32 cellular contexts compared by ENCODE assay signal in genomic region chr1:198350456-198350855, GRCh38.
A peak's percentile ranks its signal among the peaks of the same experiment; 100 is the strongest.
DNase-seq lines count a peak whose midpoint lies in the region; ATAC-seq, FAIRE-seq and TF ChIP-seq lines count a peak whose summit lies in the region.
"Had no signal": no experiment of that assay in that cellular context is flagged by ENCODE, and none has a peak within 500 bp of the region (broad histone marks: within the 10 kb centered on the region; RNA-seq: fewer than 3 reads in every experiment).

No MANE protein-coding gene starts in this region.

- no peak overlapping the region for H3K4me2 ChIP-seq in GM12878 (ENCODE audit: control insufficient read depth, insufficient read depth)

- H3K4me1 ChIP-seq in GM12878 (ENCODE audit: control insufficient read depth, insufficient read depth, low read length), result peaks cover 12% of the 10 kb centered on the region
- H3K4me1 ChIP-seq: body of pancreas, transverse colon had no signal

- no peaks in the 10 kb centered on the region for H3K36me3 ChIP-seq in GM12878 (ENCODE audit: control insufficient read depth in 2 of 2, insufficient read depth in 2 of 2, low read length in 1 of 2)
- H3K36me3 ChIP-seq: stomach, transverse colon had no signal

- no peak for ATAC-seq in activated naive CD4-positive, alpha-beta T cell treated with anti-CD3 and anti-CD28 coated beads, Interleukin-2, amount 50 U/mL, for 72 hours
- ATAC-seq in GM12878 (no peak), GM19395 (IDR thresholded peaks at IDR 0.05; ENCODE audit: unreplicated experiment) (no peak)
- ATAC-seq: body of pancreas, esophagus mucosa, T-cell had no signal

- no peaks in the 10 kb centered on the region for H3K9me3 ChIP-seq in GM12878 (replicated peaks; ENCODE audit: control insufficient read depth, insufficient read depth, low read length)
- H3K9me3 ChIP-seq: body of pancreas, stomach, transverse colon had no signal

- CTCF ChIA-PET in activated naive CD4-positive, alpha-beta T cell treated with anti-CD3 and anti-CD28 coated beads for 36 hours (lab: Charles Lee), result no interaction called here
- CTCF ChIA-PET in GM12878 (lab: Yijun Ruan, JAX), result interaction anchor here (1.0 to 2.0 kb wide), 2 partner anchors 8 to 85 kb away, joined by 3 to 6 read pairs; no protein-coding TSS in a partner anchor

- TF ChIP-seq EP300 in GM12878 (IDR thresholded peaks at IDR 0.05; ENCODE audit: borderline replicate concordance in 1 of 2, control insufficient read depth in 1 of 2, low read depth in 2 of 2, low read length in 2 of 2), result no peak

- in situ Hi-C loops in GM12878 (cut with MboI), result no loop called here

- H3K4me3 ChIP-seq in GM12878, result no peak overlapping the region
- H3K4me3 ChIP-seq: body of pancreas, lung, stomach, transverse colon had no signal

- TF ChIP-seq CTCF in LNCAP (IDR thresholded peaks at IDR 0.05) (peak; percentile 35; the same call in 1 of the 2 replicates), GM12878 (IDR thresholded peaks at IDR 0.05 in 2 of 3, conservative IDR thresholded peaks at IDR 0.05 in 1 of 3; ENCODE audit: control insufficient read depth in 2 of 3, extremely low read depth in 1 of 3, insufficient read depth in 1 of 3, low read depth in 3 of 3, low read length in 3 of 3) (peak in 1 of 3 experiments; percentile 14; a peak in 2 of 6 replicates), osteocyte (IDR thresholded peaks at IDR 0.05) (peak; percentile 10)

- no peak overlapping the region for H3K4me3 Mint-ChIP-seq in activated naive CD4-positive, alpha-beta T cell treated with anti-CD3 and anti-CD28 coated beads for 36 hours
- no peak overlapping the region for H3K4me3 Mint-ChIP-seq in osteocyte (ENCODE audit: unreplicated experiment)
- H3K4me3 Mint-ChIP-seq in activated T-helper 2 cell treated with anti-CD3 and anti-CD28 coated beads, Interferon-gamma antibody, Interleukin-2, Interleukin-4, amounts not matched to agents 10 μg/mL and 5 μg/mL and 100 μg/mL, durations not matched to agents 14 hours and 24 hours and 36 hours (ENCODE audit: low read depth), result no peak overlapping the region
- H3K4me3 Mint-ChIP-seq: B cell, neural crest cell, T-cell had no signal

- no peak for TF ChIP-seq POLR2A in GM12878 (IDR thresholded peaks at IDR 0.05; ENCODE audit: low read depth, low read length)

- RAD21 ChIA-PET in GM12878 (lab: Charles Lee; ENCODE audit: unreplicated experiment), result no interaction called here

- DNase-seq in activated naive CD4-positive, alpha-beta T cell treated with anti-CD3 and anti-CD28 coated beads for 36 hours, result peak; percentile 20
- no peak for DNase-seq in activated naive CD4-positive, alpha-beta T cell treated with anti-CD3 and anti-CD28 coated beads, Interleukin-2, amount 50 U/mL, for 72 hours (ENCODE audit: low spot score in 2 of 2)
- DNase-seq in GM12878 (ENCODE audit: low read depth, low spot score) (no peak), osteocyte (ENCODE audit: extremely low spot score, unreplicated experiment) (no peak), iPS-NIHi7 (ENCODE audit: extremely low spot score) (no peak)
- no peak for DNase-seq in activated T-helper 2 cell treated with anti-CD3 and anti-CD28 coated beads, Interferon-gamma antibody, Interleukin-2, Interleukin-4, amounts not matched to agents 10 μg/mL and 5 μg/mL and 100 μg/mL, durations not matched to agents 14 hours and 24 hours and 36 hours (ENCODE audit: low spot score)
- DNase-seq: activated CD4-positive, alpha-beta T cell treated with anti-CD3 and anti-CD28 coated beads for 1 hour; activated gamma-delta T cell treated with Interleukin-2 at 50 U/mL for 16 hours; activated T-cell treated with anti-CD3 and anti-CD28 coated beads, Interleukin-2, amount 50 U/mL, for 1 hour; body of pancreas; effector memory CD4-positive, alpha-beta T cell; H7; IMR-90; NCI-H1417 treated with DMSO at 0.1 percent for 48 hours; NCI-H2081 treated with DMSO at 0.1 percent for 48 hours; NCI-H446; NCI-H82; SHP77 treated with DMSO at 0.1 percent for 48 hours; stimulated activated CD8-positive, alpha-beta memory T cell treated with anti-CD3 and anti-CD28 coated beads, Interleukin-4, amount 100 ng/mL, for 48 hours; stomach; T-cell; transverse colon had no signal

- peaks cover 3% of the 10 kb centered on the region for H3K4me1 Mint-ChIP-seq in activated naive CD4-positive, alpha-beta T cell treated with anti-CD3 and anti-CD28 coated beads for 36 hours (ENCODE audit: low read depth)
- no peaks in the 10 kb centered on the region for H3K4me1 Mint-ChIP-seq in osteocyte (ENCODE audit: unreplicated experiment)
- H3K4me1 Mint-ChIP-seq in activated T-helper 2 cell treated with anti-CD3 and anti-CD28 coated beads, Interferon-gamma antibody, Interleukin-2, Interleukin-4, amounts not matched to agents 10 μg/mL and 5 μg/mL and 100 μg/mL, durations not matched to agents 14 hours and 24 hours and 36 hours (ENCODE audit: low read depth), result peaks cover 2% of the 10 kb centered on the region
- H3K4me1 Mint-ChIP-seq: B cell, neural crest cell, T-cell had no signal

- no peak for FAIRE-seq in GM12878 (lab: Jason Lieb, UNC)
- FAIRE-seq: A204.1, colon, TTC549 had no signal

- no peaks in the 10 kb centered on the region for H4K20me1 ChIP-seq in GM12878 (ENCODE audit: control insufficient read depth, insufficient read depth)

- no peak overlapping the region for H3K9ac ChIP-seq in GM12878 (ENCODE audit: control insufficient read depth, insufficient read depth, low read length)

- BruUV-seq in GM12878 (replicated peaks; lab: Mats Ljungman, UMichigan), result no TSS peak

- no peaks in the 10 kb centered on the region for H3K9me3 Mint-ChIP-seq in activated naive CD4-positive, alpha-beta T cell treated with anti-CD3 and anti-CD28 coated beads for 36 hours
- H3K9me3 Mint-ChIP-seq in activated naive CD4-positive, alpha-beta T cell treated with anti-CD3 and anti-CD28 coated beads, Interleukin-2, amount 50 U/mL, for 72 hours, result no peaks in the 10 kb centered on the region
- peaks cover 4% of the 10 kb centered on the region for H3K9me3 Mint-ChIP-seq in osteocyte (ENCODE audit: unreplicated experiment)
- H3K9me3 Mint-ChIP-seq in activated T-helper 2 cell treated with anti-CD3 and anti-CD28 coated beads, Interferon-gamma antibody, Interleukin-2, Interleukin-4, amounts not matched to agents 10 μg/mL and 5 μg/mL and 100 μg/mL, durations not matched to agents 14 hours and 24 hours and 36 hours, result no peaks in the 10 kb centered on the region
- H3K9me3 Mint-ChIP-seq: neural crest cell, T-cell had no signal

- SMC1A ChIA-PET in GM12878 (lab: Charles Lee; ENCODE audit: uncharacterized antibody, unreplicated experiment), result no interaction called here

- H3K27me3 ChIP-seq in GM12878 (replicated peaks in 1 of 2; ENCODE audit: control insufficient read depth in 2 of 2, insufficient read depth in 2 of 2, low read length in 1 of 2), result no peaks in the 10 kb centered on the region
- H3K27me3 ChIP-seq: body of pancreas, stomach, transverse colon had no signal

- POLR2A ChIA-PET in GM12878 (lab: Charles Lee), result no interaction called here

- no peak overlapping the region for H3K27ac Mint-ChIP-seq in activated naive CD4-positive, alpha-beta T cell treated with anti-CD3 and anti-CD28 coated beads for 36 hours
- H3K27ac Mint-ChIP-seq in activated naive CD4-positive, alpha-beta T cell treated with anti-CD3 and anti-CD28 coated beads, Interleukin-2, amount 50 U/mL, for 72 hours, result no peak overlapping the region
- H3K27ac Mint-ChIP-seq in osteocyte (ENCODE audit: unreplicated experiment), result no peak overlapping the region
- H3K27ac Mint-ChIP-seq in activated T-helper 2 cell treated with anti-CD3 and anti-CD28 coated beads, Interferon-gamma antibody, Interleukin-2, Interleukin-4, amounts not matched to agents 10 μg/mL and 5 μg/mL and 100 μg/mL, durations not matched to agents 14 hours and 24 hours and 36 hours, result no peak overlapping the region
- H3K27ac Mint-ChIP-seq: B cell, progenitor cell of endocrine pancreas, T-cell had no signal

- H2AFZ ChIP-seq in GM12878 (ENCODE audit: control insufficient read depth, low read depth, low read length), result no peak overlapping the region

- H3K27me3 Mint-ChIP-seq in activated naive CD4-positive, alpha-beta T cell treated with anti-CD3 and anti-CD28 coated beads for 36 hours (ENCODE audit: low read depth), result no peaks in the 10 kb centered on the region
- no peaks in the 10 kb centered on the region for H3K27me3 Mint-ChIP-seq in osteocyte (ENCODE audit: unreplicated experiment)
- H3K27me3 Mint-ChIP-seq in activated T-helper 2 cell treated with anti-CD3 and anti-CD28 coated beads, Interferon-gamma antibody, Interleukin-2, Interleukin-4, amounts not matched to agents 10 μg/mL and 5 μg/mL and 100 μg/mL, durations not matched to agents 14 hours and 24 hours and 36 hours (ENCODE audit: low read depth), result peaks cover under 1% of the 10 kb centered on the region
- H3K27me3 Mint-ChIP-seq: progenitor cell of endocrine pancreas, T-cell had no signal

- TF ChIP-seq RAD21 in GM12878 (IDR thresholded peaks at IDR 0.05; ENCODE audit: insufficient read depth, low read depth, low read length), result peak; percentile 20; the same call in 1 of the 2 replicates

- H3K79me2 ChIP-seq in GM12878 (ENCODE audit: control insufficient read depth, insufficient read depth, low read length), result no peaks in the 10 kb centered on the region

- no peaks in the 10 kb centered on the region for H3K36me3 Mint-ChIP-seq in activated naive CD4-positive, alpha-beta T cell treated with anti-CD3 and anti-CD28 coated beads for 36 hours (ENCODE audit: low read depth)
- no peaks in the 10 kb centered on the region for H3K36me3 Mint-ChIP-seq in activated naive CD4-positive, alpha-beta T cell treated with anti-CD3 and anti-CD28 coated beads, Interleukin-2, amount 50 U/mL, for 72 hours
- no peaks in the 10 kb centered on the region for H3K36me3 Mint-ChIP-seq in osteocyte (ENCODE audit: unreplicated experiment)
- H3K36me3 Mint-ChIP-seq in activated T-helper 2 cell treated with anti-CD3 and anti-CD28 coated beads, Interferon-gamma antibody, Interleukin-2, Interleukin-4, amounts not matched to agents 10 μg/mL and 5 μg/mL and 100 μg/mL, durations not matched to agents 14 hours and 24 hours and 36 hours (ENCODE audit: low read depth), result no peaks in the 10 kb centered on the region
- H3K36me3 Mint-ChIP-seq: T-cell had no signal

- intact Hi-C loops in activated naive CD4-positive, alpha-beta T cell treated with anti-CD3 and anti-CD28 coated beads for 36 hours (cut with micrococcal nuclease), result loop anchor here (2.0 to 10.0 kb wide), 4 partner anchors 194 to 736 kb away; partner anchors contain the start of gene NEK7
- intact Hi-C loops in GM12878 (cut with micrococcal nuclease; ENCODE audit: unreplicated experiment), result no loop called here
- intact Hi-C loops in activated T-helper 2 cell treated with anti-CD3 and anti-CD28 coated beads, Interferon-gamma antibody, Interleukin-2, Interleukin-4, amounts not matched to agents 10 μg/mL and 5 μg/mL and 100 μg/mL, durations not matched to agents 14 hours and 24 hours and 36 hours (cut with micrococcal nuclease), result no loop called here

- H3K27ac ChIP-seq in GM12878 (ENCODE audit: control insufficient read depth, insufficient read depth), result no peak overlapping the region
- H3K27ac ChIP-seq: body of pancreas, stomach, transverse colon had no signal

TF ChIP-seq in GM12878, 131 proteins besides CTCF, POLR2A, EP300 and RAD21 (continues in another document):
- TF ChIP-seq RFX5 (IDR thresholded peaks at IDR 0.05; ENCODE audit: low read depth, low read length), result no peak
- TF ChIP-seq SIN3A (IDR thresholded peaks at IDR 0.05; ENCODE audit: low read depth, low read length), result no peak
- TF ChIP-seq HDAC6 (IDR thresholded peaks at IDR 0.05; ENCODE audit: unreplicated experiment), result no peak
- TF ChIP-seq YBX1 (IDR thresholded peaks at IDR 0.05), result no peak
